Comparison of ENCODE assay signal across 12 cellular contexts in the genomic region with DNA sequence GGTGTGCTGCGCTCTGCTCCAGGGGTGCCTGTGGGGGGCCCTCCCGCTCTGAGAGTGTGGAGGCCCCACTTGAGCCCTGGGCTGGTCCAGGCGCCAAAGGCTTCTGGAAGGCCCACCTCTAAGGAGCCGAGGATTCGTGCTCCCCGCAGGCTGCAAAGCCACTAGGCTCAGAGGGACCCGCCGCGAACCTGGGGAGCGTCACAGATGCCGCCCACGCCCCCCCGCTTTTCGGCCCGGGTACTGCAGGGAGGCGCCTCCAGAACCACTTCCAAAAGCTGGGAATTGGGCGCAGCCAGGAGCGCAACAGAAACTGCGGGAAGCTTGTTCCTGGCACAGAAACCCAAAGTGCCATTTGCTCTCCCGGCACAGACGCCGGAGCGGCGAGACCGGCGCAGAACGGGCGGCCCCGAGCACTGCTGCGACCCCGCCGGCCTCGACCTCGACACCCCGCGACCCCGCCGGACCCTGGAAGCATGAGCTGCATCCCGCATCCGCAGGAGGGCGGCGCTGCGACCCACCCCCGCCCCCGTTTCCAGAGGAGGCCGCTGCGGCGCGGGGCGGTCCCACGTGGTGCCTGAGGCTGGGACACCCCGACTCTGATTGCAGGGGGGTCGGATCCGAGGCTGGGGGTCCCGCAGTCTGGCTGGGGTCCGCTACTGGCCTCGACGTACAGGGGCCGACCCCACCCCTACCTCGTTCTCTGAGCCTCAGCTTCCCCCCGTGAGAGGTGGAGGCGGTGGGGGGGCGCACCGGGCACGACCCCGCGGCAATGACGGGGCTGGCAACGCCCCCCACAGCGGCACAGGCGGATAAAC. TPM values are rescaled to one million over a fixed set of nuclear protein-coding genes. Genes with fewer than 3 reads are reported as not detected.
DNase-seq lines count a peak whose midpoint lies in the region; ATAC-seq and TF ChIP-seq lines count a peak whose summit lies in the region.
"Had no signal": no experiment of that assay in that cellular context is flagged by ENCODE, and none has a peak within 500 bp of the region (broad histone marks: within the 10 kb centered on the region; RNA-seq: fewer than 3 reads in every experiment).

No MANE protein-coding gene starts in this region.

- peak overlapping the region; percentile 56 for H3K4me3 Mint-ChIP-seq in CD8-positive, alpha-beta T cell
- peak overlapping the region; percentile 22 for H3K4me3 Mint-ChIP-seq in chondrocyte (ENCODE audit: unreplicated experiment)
- peak overlapping the region; percentile 47 for H3K4me3 Mint-ChIP-seq in nephron progenitor cell

- no peak for TF ChIP-seq CTCF in CD8-positive, alpha-beta T cell (IDR thresholded peaks at IDR 0.05)
- no peak for TF ChIP-seq CTCF in chondrocyte (IDR thresholded peaks at IDR 0.05)
- TF ChIP-seq CTCF in nephron progenitor cell (IDR thresholded peaks at IDR 0.05) = no peak

- H3K9me3 Mint-ChIP-seq in CD8-positive, alpha-beta T cell = no peaks in the 10 kb centered on the region
- H3K9me3 Mint-ChIP-seq in chondrocyte (ENCODE audit: low read depth) (no peaks in the 10 kb centered on the region), nephron progenitor cell (no peaks in the 10 kb centered on the region)

- H3K27ac Mint-ChIP-seq in CD8-positive, alpha-beta T cell = no peak overlapping the region
- H3K27ac Mint-ChIP-seq in chondrocyte (ENCODE audit: unreplicated experiment) (no peak overlapping the region), nephron progenitor cell (no peak overlapping the region)

- peaks cover 34% of the 10 kb centered on the region for H3K4me1 Mint-ChIP-seq in CD8-positive, alpha-beta T cell (ENCODE audit: low read depth)
- H3K4me1 Mint-ChIP-seq in chondrocyte (ENCODE audit: low read depth) (no peaks in the 10 kb centered on the region), nephron progenitor cell (peaks cover 19% of the 10 kb centered on the region)

- H3K27me3 ChIP-seq in CD8-positive, alpha-beta T cell (ENCODE audit: insufficient read depth, low read length) = peaks cover 23% of the 10 kb centered on the region
- H3K27me3 ChIP-seq in HUES6 (ENCODE audit: control insufficient read depth, insufficient read depth, low read length) = peaks cover 67% of the 10 kb centered on the region
- H3K27me3 ChIP-seq: vagina had no signal

- H3K27ac ChIP-seq in CD8-positive, alpha-beta T cell (ENCODE audit: low read depth, low read length) = no peak overlapping the region
- no peak overlapping the region for H3K27ac ChIP-seq in HUES6 (ENCODE audit: low read depth, low read length)
- H3K27ac ChIP-seq: vagina had no signal

- POLR2A ChIA-PET in CD8-positive, alpha-beta T cell (lab: Charles Lee) = interaction anchor here (0.9 to 1.6 kb wide), 2 partner anchors 12 to 16 kb away, joined by 4 read pairs; no protein-coding TSS in a partner anchor

- H3K9ac ChIP-seq in HUES6 (ENCODE audit: low read length) = peak overlapping the region; percentile 26

- H3K4me1 ChIP-seq in CD8-positive, alpha-beta T cell (ENCODE audit: insufficient read depth, low read length) = peaks cover 31% of the 10 kb centered on the region
- peaks cover 29% of the 10 kb centered on the region for H3K4me1 ChIP-seq in HUES6 (ENCODE audit: control insufficient read depth, insufficient read depth, low read length)

- H3K9me3 ChIP-seq in CD8-positive, alpha-beta T cell (ENCODE audit: low read length) = no peaks in the 10 kb centered on the region
- no peaks in the 10 kb centered on the region for H3K9me3 ChIP-seq in HUES6 (ENCODE audit: control insufficient read depth, insufficient read depth, low read depth, low read length)
- H3K9me3 ChIP-seq: vagina had no signal

- CTCF ChIA-PET in CD8-positive, alpha-beta T cell (lab: Charles Lee) = no interaction called here

- H3K36me3 Mint-ChIP-seq in CD8-positive, alpha-beta T cell = no peaks in the 10 kb centered on the region
- H3K36me3 Mint-ChIP-seq in chondrocyte (ENCODE audit: low read depth) (no peaks in the 10 kb centered on the region), nephron progenitor cell (ENCODE audit: low read depth) (no peaks in the 10 kb centered on the region)

- no peaks in the 10 kb centered on the region for H3K36me3 ChIP-seq in CD8-positive, alpha-beta T cell (ENCODE audit: insufficient read depth, low read length)
- no peaks in the 10 kb centered on the region for H3K36me3 ChIP-seq in HUES6 (ENCODE audit: control insufficient read depth, insufficient read depth, low read length)
- H3K36me3 ChIP-seq: vagina had no signal

- no peak overlapping the region for H3K4me3 ChIP-seq in CD8-positive, alpha-beta T cell (ENCODE audit: low read depth, low read length)
- peak overlapping the region; percentile 54 for H3K4me3 ChIP-seq in HUES6 (ENCODE audit: low read depth, low read length)

- ATAC-seq in CD8-positive, alpha-beta T cell = no peak
- no peak for ATAC-seq in HG03159 (IDR thresholded peaks at IDR 0.05; ENCODE audit: unreplicated experiment)
- no peak for ATAC-seq in HG03442 (IDR thresholded peaks at IDR 0.05; ENCODE audit: unreplicated experiment)
- ATAC-seq in HG02798 (IDR thresholded peaks at IDR 0.05; ENCODE audit: poor library complexity, unreplicated experiment) = no peak

- intact Hi-C loops in CD8-positive, alpha-beta T cell (cut with DNase I, micrococcal nuclease) = no loop called here

- peaks cover 31% of the 10 kb centered on the region for H3K27me3 Mint-ChIP-seq in CD8-positive, alpha-beta T cell (ENCODE audit: low read depth)
- H3K27me3 Mint-ChIP-seq in chondrocyte (ENCODE audit: low read depth) = peaks cover 26% of the 10 kb centered on the region
- peaks cover 81% of the 10 kb centered on the region for H3K27me3 Mint-ChIP-seq in nephron progenitor cell (ENCODE audit: low read depth, poor library complexity)

- no peak for DNase-seq in CD8-positive, alpha-beta T cell
- peak; percentile 85 for DNase-seq in chondrocyte (ENCODE audit: low spot score)
- DNase-seq in nephron progenitor cell = peak; percentile 51
- DNase-seq in NCI-H2227 treated with DMSO at 0.1 percent for 48 hours (lab: John Stamatoyannopoulos, UW) = no peak
- DNase-seq: activated effector memory CD4-positive, alpha-beta T cell treated with Interleukin-2 at 50 U/mL for 16 hours; NCI-H1048; stimulated activated CD4-positive, alpha-beta T cell treated with anti-CD3 and anti-CD28 coated beads, Interleukin-1b, Interleukin-23, amount 100 ng/mL, for 48 hours had no signal

RNA-seq across cellular contexts. Expression of a gene that starts 30.8 kb away (rescaled TPM):
- total RNA-seq in CD8-positive, alpha-beta T cell = 1 to 10 TPM; 1.1 to 1.2 TPM
- total RNA-seq in chondrocyte = not detected in 3 replicates

Comparison
In these comparisons a context has a peak if more than half of its experiments do, and no peak if none do; other contexts are left out.
1. DNase-seq: peak in chondrocyte (single experiment) and nephron progenitor cell (single experiment); none in CD8-positive, alpha-beta T cell (0 of 7) and NCI-H2227 treated with DMSO at 0.1 percent for 48 hours (single experiment).
2. Peak in every context shown above with its lines, with median percentiles within 50 percentile points of each other: H3K4me3 Mint-ChIP-seq.